Comparison of ENCODE assay signal across 12 cellular contexts in the genomic region with DNA sequence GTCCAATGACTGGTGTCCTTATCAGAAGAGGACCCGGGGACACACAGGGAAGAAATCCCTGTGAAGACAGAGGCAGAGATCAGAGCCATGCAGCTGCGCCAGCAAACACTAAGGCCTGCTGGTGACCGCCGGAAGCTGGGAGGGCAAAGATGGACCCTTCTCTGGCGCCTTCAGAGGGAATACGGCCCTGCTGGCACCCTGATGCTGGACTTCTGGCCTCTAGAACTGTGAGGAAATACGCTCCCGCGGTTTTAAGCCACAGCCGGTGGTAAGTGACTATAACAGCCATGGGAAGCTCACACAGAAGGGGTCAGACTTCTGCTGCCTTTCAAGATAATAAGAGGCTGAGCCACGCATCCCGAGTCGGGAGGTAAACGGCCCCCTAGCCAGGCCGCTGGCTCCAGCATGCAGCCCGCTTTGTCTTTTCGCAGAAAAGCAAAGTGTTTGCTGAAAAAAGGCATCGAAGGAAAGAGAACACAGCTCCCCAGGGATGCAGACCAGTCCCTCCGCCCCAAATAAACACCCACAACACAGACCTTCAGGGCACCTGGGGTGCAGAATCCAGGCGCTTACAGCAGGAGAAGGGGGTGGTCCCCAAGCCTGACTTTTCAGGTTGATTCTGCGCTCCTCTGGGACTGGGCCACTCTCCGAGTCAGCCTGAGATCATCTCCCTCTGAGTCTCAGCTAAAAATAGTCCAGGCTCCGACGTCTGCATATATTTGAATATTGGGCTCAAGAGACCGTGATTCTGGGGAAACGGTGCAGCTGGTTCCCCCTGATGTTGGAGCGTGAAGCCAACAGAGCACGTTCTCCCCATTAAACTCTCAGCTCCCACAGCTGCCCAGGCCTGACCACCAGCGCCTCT.
DNase-seq lines count a peak whose midpoint lies in the region; ATAC-seq and TF ChIP-seq lines count a peak whose summit lies in the region.
"Had no signal": no experiment of that assay in that cellular context is flagged by ENCODE, and none has a peak within 500 bp of the region (broad histone marks: within the 10 kb centered on the region; RNA-seq: fewer than 3 reads in every experiment).

No MANE protein-coding gene starts in this region.

- WGBS in H9 (ENCODE audit: extremely low coverage, insufficient read length, low lambda C conversion rate), result no CpG with 5 or more reads among the region's 29 CpGs
- WGBS in psoas muscle, 3 donors, result 30 to 39% (median 38%) methylated on average over 29 of the region's 29 CpGs

- ATAC-seq in psoas muscle, result peak in 3 of 4 donors; percentile 48 to 85 (median 85)
- no peak for ATAC-seq in HG03095 (IDR thresholded peaks at IDR 0.05; ENCODE audit: unreplicated experiment)
- ATAC-seq: left lobe of liver; stimulated activated effector memory CD8-positive, alpha-beta T cell treated with anti-CD3 and anti-CD28 coated beads, Interleukin-12 subunit alpha, Interleukin-12 subunit beta, amount 100 ng/mL, for 72 hours had no signal

- DNase-seq in H9 (peak; percentile 36), NT2/D1 (ENCODE audit: low read depth, low spot score) (no peak), choroid plexus epithelial cell (ENCODE audit: low read depth) (peak; percentile 29), psoas muscle (no peak), OCI-M2 (lab: John Stamatoyannopoulos, UW; ENCODE audit: unreplicated experiment) (no peak)
- DNase-seq in activated CD4-positive, CD25-positive, alpha-beta regulatory T cell (lab: John Stamatoyannopoulos, UW), result no peak
- no peak for DNase-seq in stimulated activated CD4-positive, alpha-beta T cell treated with anti-CD3 and anti-CD28 coated beads, Interleukin-15, amount 100 ng/mL, for 24 hours
- DNase-seq: activated CD4-positive, alpha-beta T cell treated with anti-CD3 and anti-CD28 coated beads, Interleukin-2, amount 10 ng/mL, durations not matched to agents 24 days and 14 days; NCI-H510A had no signal

- H2AFZ ChIP-seq in H9 (ENCODE audit: low read length), result no peak overlapping the region

- H4K8ac ChIP-seq in H9 (replicated peaks; ENCODE audit: insufficient read length, low read depth, low read length), result no peak overlapping the region

- H3K36me3 ChIP-seq in NT2/D1 (ENCODE audit: insufficient read depth, insufficient read length, low read length) (no peaks in the 10 kb centered on the region), psoas muscle (ENCODE audit: insufficient read depth in 1 of 2, low read depth in 1 of 2) (no peaks in the 10 kb centered on the region)

- H3K9ac ChIP-seq in H9 (ENCODE audit: extremely low read depth, insufficient read length, low read length) (no peak overlapping the region), NT2/D1 (ENCODE audit: insufficient read length, low read depth) (peak overlapping the region; percentile 68)

- H3K36me3 Mint-ChIP-seq in H9 (ENCODE audit: insufficient read depth in 1 of 3, low read depth in 3 of 3), result peaks cover 0 to 3% (median 3%) of the 10 kb centered on the region in 3 experiments; a peak in 3 of 7 replicates
- H3K36me3 Mint-ChIP-seq: stimulated activated effector memory CD8-positive, alpha-beta T cell treated with anti-CD3 and anti-CD28 coated beads, Interleukin-12 subunit alpha, Interleukin-12 subunit beta, amount 100 ng/mL, for 72 hours had no signal

- H3K4ac ChIP-seq in H9 (ENCODE audit: low read depth, low read length), result no peak overlapping the region

- no peak overlapping the region for H4K5ac ChIP-seq in H9 (ENCODE audit: insufficient read length, low read depth, low read length)

- no peak overlapping the region for H3K18ac ChIP-seq in H9 (ENCODE audit: insufficient read length, low read depth, low read length)

- H2BK20ac ChIP-seq in H9 (ENCODE audit: low read depth, low read length, poor library complexity, severe bottlenecking), result no peak overlapping the region

- no peak overlapping the region for H3K23ac ChIP-seq in H9 (ENCODE audit: insufficient read length, low read depth, low read length)

- H3K27ac Mint-ChIP-seq in H9, result peak overlapping the region in 2 of 3 experiments; percentile 58 to 62; a peak in 3 of 7 replicates
- H3K27ac Mint-ChIP-seq: activated CD4-positive, alpha-beta T cell treated with anti-CD3 and anti-CD28 coated beads, Interleukin-2, amount 10 ng/mL, durations not matched to agents 24 days and 14 days; stimulated activated effector memory CD8-positive, alpha-beta T cell treated with anti-CD3 and anti-CD28 coated beads, Interleukin-12 subunit alpha, Interleukin-12 subunit beta, amount 100 ng/mL, for 72 hours had no signal

- H3K79me1 ChIP-seq in H9 (ENCODE audit: insufficient read depth, low read depth, low read length, poor library complexity, severe bottlenecking), result no peaks in the 10 kb centered on the region

- no peak overlapping the region for H4K91ac ChIP-seq in H9 (ENCODE audit: insufficient read length, low read depth, low read length)

- H3K56ac ChIP-seq in H9 (ENCODE audit: insufficient read length, low read depth, low read length), result no peak overlapping the region

- H2BK5ac ChIP-seq in H9 (ENCODE audit: insufficient read length, low read length), result no peak overlapping the region

- no peaks in the 10 kb centered on the region for H3K27me3 ChIP-seq in H9 (ENCODE audit: insufficient read depth, low read length)
- no peaks in the 10 kb centered on the region for H3K27me3 ChIP-seq in NT2/D1 (ENCODE audit: insufficient read depth, insufficient read length)
- peaks cover 0 to 7% (median 0%) of the 10 kb centered on the region in 3 donors for H3K27me3 ChIP-seq in psoas muscle (ENCODE audit: insufficient read depth in 3 of 3, low read length in 2 of 3)

- no peak overlapping the region for H3K14ac ChIP-seq in H9 (ENCODE audit: insufficient read depth, low read length)

- no peak overlapping the region for H2BK15ac ChIP-seq in H9 (ENCODE audit: low read depth, low read length)

- no peak overlapping the region for H2BK120ac ChIP-seq in H9 (ENCODE audit: low read depth, low read length, poor library complexity, severe bottlenecking)

- H3K4me3 ChIP-seq in NT2/D1 (ENCODE audit: insufficient read length, low read depth) (no peak overlapping the region), choroid plexus epithelial cell (ENCODE audit: low read depth, low read length) (no peak overlapping the region), psoas muscle (no peak overlapping the region)

- H3K4me1 ChIP-seq in H9 (ENCODE audit: insufficient read depth, low read length), result no peaks in the 10 kb centered on the region
- H3K4me1 ChIP-seq in NT2/D1 (ENCODE audit: insufficient read depth, insufficient read length), result peaks cover 14% of the 10 kb centered on the region
- H3K4me1 ChIP-seq in psoas muscle, result peaks cover 6% of the 10 kb centered on the region

- H3K23me2 ChIP-seq in H9 (ENCODE audit: insufficient read length, low read depth, low read length, poor library complexity, severe bottlenecking), result no peaks in the 10 kb centered on the region

- no peak overlapping the region for H2BK12ac ChIP-seq in H9 (ENCODE audit: insufficient read length, low read depth, low read length)

- no peak for TF ChIP-seq CTCF in H9 (conservative IDR thresholded peaks at IDR 0.05)
- TF ChIP-seq CTCF in choroid plexus epithelial cell (conservative IDR thresholded peaks at IDR 0.05; ENCODE audit: low read depth, low read length), result no peak
- no peak for TF ChIP-seq CTCF in psoas muscle (IDR thresholded peaks at IDR 0.05)

- peak overlapping the region in 1 of 2 experiments; percentile 26; a peak in 1 of 5 replicates for H3K4me3 Mint-ChIP-seq in H9
- H3K4me3 Mint-ChIP-seq: activated CD4-positive, alpha-beta T cell treated with anti-CD3 and anti-CD28 coated beads, Interleukin-2, amount 10 ng/mL, durations not matched to agents 24 days and 14 days; stimulated activated effector memory CD8-positive, alpha-beta T cell treated with anti-CD3 and anti-CD28 coated beads, Interleukin-12 subunit alpha, Interleukin-12 subunit beta, amount 100 ng/mL, for 72 hours had no signal

- H3K9me3 ChIP-seq in H9 (ENCODE audit: control insufficient read depth, low read depth, low read length), result no peaks in the 10 kb centered on the region
- no peaks in the 10 kb centered on the region for H3K9me3 ChIP-seq in NT2/D1 (ENCODE audit: insufficient read depth, low read length)
- H3K9me3 ChIP-seq in psoas muscle, result no peaks in the 10 kb centered on the region

- H4K20me1 ChIP-seq in H9 (ENCODE audit: control insufficient read depth, insufficient read depth, insufficient read length), result no peaks in the 10 kb centered on the region

- H3K27ac ChIP-seq in H9 (ENCODE audit: insufficient read length, low read depth, low read length), result no peak overlapping the region
- no peak overlapping the region for H3K27ac ChIP-seq in psoas muscle

- H3K4me1 Mint-ChIP-seq in H9, result peaks cover 15 to 39% of the 10 kb centered on the region in 2 experiments
- H3K4me1 Mint-ChIP-seq: activated CD4-positive, alpha-beta T cell treated with anti-CD3 and anti-CD28 coated beads, Interleukin-2, amount 10 ng/mL, durations not matched to agents 24 days and 14 days; stimulated activated effector memory CD8-positive, alpha-beta T cell treated with anti-CD3 and anti-CD28 coated beads, Interleukin-12 subunit alpha, Interleukin-12 subunit beta, amount 100 ng/mL, for 72 hours had no signal

- no peak overlapping the region for H3T11ph ChIP-seq in H9 (ENCODE audit: low read length)

- H3K4me2 ChIP-seq in H9 (ENCODE audit: insufficient read depth, insufficient read length, low read length), result no peak overlapping the region

- intact Hi-C loops in psoas muscle (cut with DNase I), result no loop called here

- no peak overlapping the region for H2AK5ac ChIP-seq in H9 (ENCODE audit: insufficient read length, low read length)

- H3K9me3 Mint-ChIP-seq in H9, result no peaks in the 10 kb centered on the region
- H3K9me3 Mint-ChIP-seq: activated CD4-positive, alpha-beta T cell treated with anti-CD3 and anti-CD28 coated beads, Interleukin-2, amount 10 ng/mL, durations not matched to agents 24 days and 14 days; stimulated activated effector memory CD8-positive, alpha-beta T cell treated with anti-CD3 and anti-CD28 coated beads, Interleukin-12 subunit alpha, Interleukin-12 subunit beta, amount 100 ng/mL, for 72 hours had no signal

- no peaks in the 10 kb centered on the region for H3K79me2 ChIP-seq in H9 (ENCODE audit: insufficient read depth, low read length)

- H3K27me3 Mint-ChIP-seq in H9 (ENCODE audit: low read depth), result peaks cover 6% of the 10 kb centered on the region

Comparison
In these comparisons a context has a peak if more than half of its experiments do, and no peak if none do; other contexts are left out.
1. DNase-seq: peak in H9 (single experiment) and choroid plexus epithelial cell (single experiment); none in NT2/D1 (single experiment), psoas muscle (0 of 2), activated CD4-positive, CD25-positive, alpha-beta regulatory T cell (0 of 4), stimulated activated CD4-positive, alpha-beta T cell treated with anti-CD3 and anti-CD28 coated beads, Interleukin-15, amount 100 ng/mL, for 24 hours (single experiment) and OCI-M2 (single experiment).